18 cellular contexts compared by ENCODE assay signal in genomic region chr2:164821338-164821737, GRCh38. TPM values are rescaled to one million over a fixed set of nuclear protein-coding genes. Genes with fewer than 3 reads are reported as not detected.
DNase-seq lines count a peak whose midpoint lies in the region; ATAC-seq, FAIRE-seq and TF ChIP-seq lines count a peak whose summit lies in the region.
"Had no signal": no experiment of that assay in that cellular context is flagged by ENCODE, and none has a peak within 500 bp of the region (broad histone marks: within the 10 kb centered on the region; RNA-seq: fewer than 3 reads in every experiment).

No MANE protein-coding gene starts in this region.

- H3K36me3 Mint-ChIP-seq in mesothelial cell of epicardium = no peaks in the 10 kb centered on the region

- H3K27me3 ChIP-seq in HepG2 (ENCODE audit: control insufficient read depth in 1 of 2, insufficient read depth in 2 of 2, low read length in 2 of 2) (no peaks in the 10 kb centered on the region), right lobe of liver (no peaks in the 10 kb centered on the region)
- H3K27me3 ChIP-seq: BE2C had no signal

- DNase-seq in HepG2 (ENCODE audit: low spot score) (no peak), right lobe of liver (no peak), amniotic epithelial cell (ENCODE audit: low read depth) (peak; percentile 62), mesothelial cell of epicardium (ENCODE audit: low spot score in 2 of 2, unreplicated experiment in 2 of 2) (no peak)
- DNase-seq: ACHN; BE2C; C1 segment of cervical spinal cord; CD4-positive, alpha-beta T cell; DMS153; DMS79; GDM1; HCEC 1CT had no signal

- no peak for ATAC-seq in HepG2
- no peak for ATAC-seq in right lobe of liver
- ATAC-seq in HG03457 (IDR thresholded peaks at IDR 0.05; ENCODE audit: unreplicated experiment) = no peak
- ATAC-seq in GM18498 (IDR thresholded peaks at IDR 0.05; ENCODE audit: unreplicated experiment) = no peak
- no peak for ATAC-seq in HG03571 (IDR thresholded peaks at IDR 0.05; ENCODE audit: unreplicated experiment)
- ATAC-seq: GM23338 had no signal

- peaks cover 17% of the 10 kb centered on the region for H3K4me1 Mint-ChIP-seq in mesothelial cell of epicardium

- H3K9ac ChIP-seq in HepG2 (ENCODE audit: insufficient read depth, low read depth, low read length) = no peak overlapping the region

- in situ Hi-C loops in HepG2 (cut with HindIII; ENCODE audit: extremely low pct_ligation_motif_present, low pct_unique_long_range_greater_than_20kb) = no loop called here

- H3K9me3 ChIP-seq in HepG2 (ENCODE audit: low read length) (no peaks in the 10 kb centered on the region), right lobe of liver (no peaks in the 10 kb centered on the region)
- H3K9me3 ChIP-seq: BE2C had no signal

- H3K4me3 ChIP-seq in HepG2 (replicated peaks in 1 of 3; ENCODE audit: insufficient read depth in 1 of 3, low read depth in 2 of 3, low read length in 3 of 3) = no peak overlapping the region
- no peak overlapping the region for H3K4me3 ChIP-seq in right lobe of liver
- H3K4me3 ChIP-seq: GM23338 had no signal

- H3K9me3 Mint-ChIP-seq in mesothelial cell of epicardium = no peaks in the 10 kb centered on the region
- H3K9me3 Mint-ChIP-seq: CD4-positive, alpha-beta T cell; GM23338 had no signal

- no peaks in the 10 kb centered on the region for H4K20me1 ChIP-seq in HepG2 (ENCODE audit: insufficient read depth, low read length)

- TF ChIP-seq EP300 in HepG2 (IDR thresholded peaks at IDR 0.05; ENCODE audit: low read depth in 2 of 2, low read length in 2 of 2) (no peak), HepG2 (CRISPR knock-in tag; IDR thresholded peaks at IDR 0.05; ENCODE audit: borderline replicate concordance) (no peak)

- no peak overlapping the region for H2AFZ ChIP-seq in HepG2 (ENCODE audit: low read length)
- H2AFZ ChIP-seq: GM23338 had no signal

- no peak for TF ChIP-seq POLR2A in HepG2 (IDR thresholded peaks at IDR 0.05; ENCODE audit: insufficient read depth in 1 of 2, low read depth in 2 of 2, low read length in 2 of 2)
- no peak for TF ChIP-seq POLR2A in right lobe of liver (IDR thresholded peaks at IDR 0.05)

- H3K4me1 ChIP-seq in HepG2 (ENCODE audit: insufficient read depth, low read length) (peaks cover 65% of the 10 kb centered on the region), right lobe of liver (peaks cover 0 to 44% (median 15%) of the 10 kb centered on the region in 4 donors)
- H3K4me1 ChIP-seq: BE2C had no signal

- H3K27me3 Mint-ChIP-seq in mesothelial cell of epicardium (ENCODE audit: low read depth) = no peaks in the 10 kb centered on the region

- TF ChIP-seq CTCF in HepG2 (CRISPR knock-in tag; IDR thresholded peaks at IDR 0.05) = no peak
- no peak for TF ChIP-seq CTCF in right lobe of liver (IDR thresholded peaks at IDR 0.05)
- no peak for TF ChIP-seq CTCF in mesothelial cell of epicardium (IDR thresholded peaks at IDR 0.05; ENCODE audit: unreplicated experiment)

- H3K36me3 ChIP-seq in HepG2 (replicated peaks in 1 of 2; ENCODE audit: control insufficient read depth in 1 of 2, insufficient read depth in 2 of 2, low read length in 2 of 2) = no peaks in the 10 kb centered on the region
- no peaks in the 10 kb centered on the region for H3K36me3 ChIP-seq in right lobe of liver
- H3K36me3 ChIP-seq: BE2C had no signal

- no peak overlapping the region for H3K4me2 ChIP-seq in HepG2 (ENCODE audit: low read depth, low read length)
- H3K4me2 ChIP-seq: GM23338 had no signal

- CTCF ChIA-PET in HepG2 (lab: Yijun Ruan, JAX; ENCODE audit: low intra/inter-chr PET ratio, low total read pairs) = no interaction called here

- H3K27ac ChIP-seq in HepG2 (ENCODE audit: extremely low read length, insufficient read depth, low read length) (no peak overlapping the region), right lobe of liver (no peak overlapping the region)

- WGBS in HepG2 (ENCODE audit: low lambda C conversion rate) = 91% methylated on average over 4 of the region's 4 CpGs
- 74% methylated on average over 4 of the region's 4 CpGs for WGBS in right lobe of liver (ENCODE audit: insufficient coverage, low coverage, low lambda C conversion rate, missing lambda C conversion rate)

- H3K4me3 Mint-ChIP-seq in mesothelial cell of epicardium = no peak overlapping the region
- H3K4me3 Mint-ChIP-seq: CD4-positive, alpha-beta T cell; GM23338 had no signal

- no peak for FAIRE-seq in HepG2 (lab: Jason Lieb, UNC)
- FAIRE-seq: GM12892, H54 had no signal

- BruUV-seq in HepG2 (replicated peaks; lab: Mats Ljungman, UMichigan) = TSS peak; percentile 2

- intact Hi-C loops in HepG2 (cut with micrococcal nuclease; ENCODE audit: unreplicated experiment) (no loop called here), right lobe of liver (cut with DNase I) (no loop called here)

- peaks cover 84% of the 10 kb centered on the region for H3K79me2 ChIP-seq in HepG2 (ENCODE audit: insufficient read depth, low read length)

- POLR2A ChIA-PET in HepG2 (lab: Yijun Ruan, JAX) = no interaction called here

- H3K27ac Mint-ChIP-seq in mesothelial cell of epicardium = peak overlapping the region; percentile 32
- H3K27ac Mint-ChIP-seq: CD4-positive, alpha-beta T cell; GM23338 had no signal

- no peak for TF ChIP-seq RAD21 in HepG2 (CRISPR knock-in tag; IDR thresholded peaks at IDR 0.05)

TF ChIP-seq in HepG2, 621 proteins besides CTCF, POLR2A, EP300 and RAD21 (continues in another document):
- TF ChIP-seq EEA1 (CRISPR knock-in tag; IDR thresholded peaks at IDR 0.05; ENCODE audit: borderline replicate concordance) (no peak), HNRNPL (IDR thresholded peaks at IDR 0.05; ENCODE audit: low read depth, low read length) (no peak), ZNF331 (CRISPR knock-in tag; IDR thresholded peaks at IDR 0.05) (no peak), REST (IDR thresholded peaks at IDR 0.05; ENCODE audit: borderline replicate concordance in 1 of 2, low read depth in 1 of 2, low read length in 2 of 2) (no peak), NR1H2 (CRISPR knock-in tag; IDR thresholded peaks at IDR 0.05; ENCODE audit: borderline replicate concordance, low read depth) (no peak)

RNA-seq across cellular contexts. Expression of gene COBLL1, which starts 20.3 kb away (rescaled TPM):
- total RNA-seq in HepG2 (2016; rRNA removed; fragmentation: Illumina TruSeq; extraction: Trizol) (85.4 and 86.8 TPM in 2 replicates), right lobe of liver (100 to 1,000 TPM in 1 of 6 experiments, 10 to 100 TPM in 5; 38.1 to 133 (median 67.6) TPM), mesothelial cell of epicardium (98.5 to 110 TPM (median 109 TPM) in 3 replicates)
- 35.1 and 42.3 TPM in 2 replicates for total RNA-seq in HepG2 (2016; cell fraction: cytosol; rRNA removed; fragmentation: Illumina TruSeq; extraction: Trizol; ENCODE audit: low read depth)
- total RNA-seq in HepG2 (2016; cell fraction: insoluble cytoplasmic fraction; rRNA removed; fragmentation: Illumina TruSeq; extraction: Trizol) = 73.7 and 77.7 TPM in 2 replicates
- 71.4 and 76.7 TPM in 2 replicates for total RNA-seq in HepG2 (2016; cell fraction: membrane; rRNA removed; fragmentation: Illumina TruSeq; extraction: Trizol)
- 248 and 259 TPM in 2 replicates for total RNA-seq in HepG2 (2016; cell fraction: nucleus; rRNA removed; fragmentation: Illumina TruSeq; extraction: Trizol)
- 24.8 and 32.6 TPM in 2 replicates for polyA plus RNA-seq in HepG2 (2011; rRNA removed)
- 19.5 and 26.5 TPM in 2 replicates for polyA plus RNA-seq in HepG2 (2011; cell fraction: cytosol; rRNA removed)
- 33.4 and 41.2 TPM in 2 replicates for polyA plus RNA-seq in HepG2 (2011; cell fraction: nucleus; rRNA removed)
- polyA plus RNA-seq in HepG2 (2012) = 31.4 and 38.1 TPM in 2 replicates
- polyA plus RNA-seq in HepG2 (2016; cell fraction: cytosol; fragmentation: Illumina TruSeq; extraction: Trizol; ENCODE audit: low read depth) = 6.4 and 6.8 TPM in 2 replicates
- 88.1 and 93.4 TPM in 2 replicates for polyA plus RNA-seq in HepG2 (2016; cell fraction: insoluble cytoplasmic fraction; fragmentation: Illumina TruSeq; extraction: Trizol; ENCODE audit: low read depth)
- 23.7 and 27.6 TPM in 2 replicates for polyA plus RNA-seq in HepG2 (2016; cell fraction: membrane; fragmentation: Illumina TruSeq; extraction: Trizol; ENCODE audit: low read depth)
- polyA plus RNA-seq in HepG2 (2016; cell fraction: nucleus; fragmentation: Illumina TruSeq; extraction: Trizol; ENCODE audit: insufficient read depth, low read depth) = 92.3 and 103 TPM in 2 replicates
- 16.0 and 59.5 TPM in 2 replicates for polyA minus RNA-seq in HepG2 (2011; rRNA and poly(A)+ RNA removed; ENCODE audit: low replicate concordance)
- polyA minus RNA-seq in HepG2 (2011; cell fraction: cytosol; rRNA and poly(A)+ RNA removed) = 45.9 and 59.2 TPM in 2 replicates
- polyA minus RNA-seq in HepG2 (2011; cell fraction: nucleus; rRNA and poly(A)+ RNA removed) = 337 and 403 TPM in 2 replicates
